ENCODE assay signal across 18 cellular contexts in the genomic region with DNA sequence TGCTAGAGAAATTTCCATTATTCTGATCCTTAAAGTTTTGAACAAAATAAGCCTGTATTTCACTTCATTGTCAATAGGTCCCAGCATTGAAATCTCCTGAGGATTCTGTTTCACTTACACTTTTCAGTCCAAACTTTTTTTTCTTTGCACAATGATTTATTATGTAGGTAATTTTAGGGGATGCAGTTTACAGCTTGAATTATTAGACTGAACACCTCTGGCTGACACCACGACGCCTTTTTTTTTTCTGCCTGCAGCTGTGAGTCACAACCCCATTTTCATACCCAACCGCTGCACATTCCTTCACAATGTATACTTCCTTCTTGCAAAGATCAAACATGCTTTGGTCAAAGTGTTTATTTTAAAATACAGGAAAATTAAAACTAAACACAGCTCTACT. TPM values are rescaled to one million over a fixed set of nuclear protein-coding genes. Genes with fewer than 3 reads are reported as not detected.
DNase-seq lines count a peak whose midpoint lies in the region; ATAC-seq, FAIRE-seq and TF ChIP-seq lines count a peak whose summit lies in the region.
"Had no signal": no experiment of that assay in that cellular context is flagged by ENCODE, and none has a peak within 500 bp of the region (broad histone marks: within the 10 kb centered on the region; RNA-seq: fewer than 3 reads in every experiment).

No MANE protein-coding gene starts in this region.

- no peak overlapping the region for H4K91ac ChIP-seq in neuronal stem cell (ENCODE audit: low read depth, low read length, poor library complexity)

- H3K79me2 ChIP-seq in astrocyte (ENCODE audit: insufficient read depth, low read length), result peaks cover 2% of the 10 kb centered on the region

- H3K14ac ChIP-seq in neuronal stem cell (ENCODE audit: low read length), result no peak overlapping the region

- peaks cover 58% of the 10 kb centered on the region for H3K27me3 ChIP-seq in astrocyte (ENCODE audit: insufficient read depth, low read length)
- peaks cover 17 to 78% (median 44%) of the 10 kb centered on the region in 3 experiments for H3K27me3 ChIP-seq in neuronal stem cell (ENCODE audit: control insufficient read depth in 3 of 3, insufficient read depth in 3 of 3, low read depth in 1 of 3, low read length in 3 of 3)

- H3K27ac Mint-ChIP-seq in T-helper 2 cell treated with Interferon-gamma antibody and Interleukin-4, amounts not matched to agents 5 μg/mL and 100 μg/mL, for 36 hours, result peak overlapping the region; percentile 15
- H3K27ac Mint-ChIP-seq in astrocyte (ENCODE audit: unreplicated experiment), result no peak overlapping the region
- H3K27ac Mint-ChIP-seq: activated CD8-positive, alpha-beta memory T cell treated with anti-CD3 and anti-CD28 coated beads, Interleukin-2, amount 10 ng/mL, durations not matched to agents 7 days and 5 days had no signal

- H4K20me1 ChIP-seq in astrocyte (ENCODE audit: insufficient read depth, low read length), result no peaks in the 10 kb centered on the region

- H3K4me1 Mint-ChIP-seq in T-helper 2 cell treated with Interferon-gamma antibody and Interleukin-4, amounts not matched to agents 5 μg/mL and 100 μg/mL, for 36 hours (ENCODE audit: low read depth), result peaks cover 6% of the 10 kb centered on the region
- peaks cover 9% of the 10 kb centered on the region for H3K4me1 Mint-ChIP-seq in astrocyte (ENCODE audit: low read depth, unreplicated experiment)

- FAIRE-seq in astrocyte (lab: Jason Lieb, UNC), result no peak

- no peak for DNase-seq in T-helper 2 cell treated with Interferon-gamma antibody and Interleukin-4, amounts not matched to agents 5 μg/mL and 100 μg/mL, for 36 hours (ENCODE audit: low spot score)
- DNase-seq in T-helper 2 cell (no peak), NAMALWA (ENCODE audit: low spot score) (peak; percentile 30), astrocyte (ENCODE audit: low read depth) (no peak), neuronal stem cell (ENCODE audit: low spot score) (peak; percentile 21), NCI-H526 treated with DMSO at 0.1 percent for 48 hours (lab: John Stamatoyannopoulos, UW) (no peak)
- DNase-seq: activated CD8-positive, alpha-beta memory T cell treated with anti-CD3 and anti-CD28 coated beads, Interleukin-2, amount 10 ng/mL, durations not matched to agents 7 days and 5 days; activated naive CD4-positive, alpha-beta T cell treated with anti-CD3 and anti-CD28 coated beads, Interleukin-2, amount 10 ng/mL, durations not matched to agents 7 days and 5 days; Caco-2; mucosa of descending colon; NCI-H1105 treated with DMSO at 0.1 percent for 48 hours; NCI-H524 had no signal

- ATAC-seq in GM18870 (IDR thresholded peaks at IDR 0.05; ENCODE audit: unreplicated experiment) (no peak), GM18868 (IDR thresholded peaks at IDR 0.05; ENCODE audit: unreplicated experiment) (no peak)
- ATAC-seq: activated CD8-positive, alpha-beta memory T cell treated with anti-CD3 and anti-CD28 coated beads, Interleukin-2, amount 10 ng/mL, durations not matched to agents 7 days and 5 days; mucosa of descending colon had no signal

- H3K4ac ChIP-seq in neuronal stem cell (ENCODE audit: low read length), result no peak overlapping the region

- H3K9me3 ChIP-seq in astrocyte (ENCODE audit: insufficient read depth, low read depth, low read length) (no peaks in the 10 kb centered on the region), neuronal stem cell (replicated peaks in 1 of 2; ENCODE audit: control insufficient read depth in 2 of 2, insufficient read depth in 1 of 2, low read depth in 1 of 2, low read length in 2 of 2) (peaks cover 0 to 3% of the 10 kb centered on the region in 2 donors)
- H3K9me3 ChIP-seq: mucosa of descending colon had no signal

- H2BK5ac ChIP-seq in neuronal stem cell (ENCODE audit: low read length), result no peak overlapping the region

- H3K4me3 ChIP-seq in astrocyte (ENCODE audit: insufficient read depth, low read depth, low read length) (no peak overlapping the region), neuronal stem cell (ENCODE audit: low read length in 2 of 2) (no peak overlapping the region)
- H3K4me3 ChIP-seq: mucosa of descending colon had no signal

- H3K18ac ChIP-seq in neuronal stem cell (ENCODE audit: low read length), result no peak overlapping the region

- H2AFZ ChIP-seq in astrocyte (ENCODE audit: low read depth, low read length) (no peak overlapping the region), neuronal stem cell (ENCODE audit: low read length) (no peak overlapping the region)

- H2BK120ac ChIP-seq in neuronal stem cell (ENCODE audit: low read depth, low read length), result no peak overlapping the region

- H2BK12ac ChIP-seq in neuronal stem cell (ENCODE audit: low read length), result no peak overlapping the region

- H3K36me3 ChIP-seq in astrocyte (ENCODE audit: insufficient read depth, low read length) (no peaks in the 10 kb centered on the region), neuronal stem cell (replicated peaks in 1 of 2; ENCODE audit: control insufficient read depth in 2 of 2, insufficient read depth in 2 of 2, low read length in 2 of 2) (peaks cover 0 to 17% of the 10 kb centered on the region in 2 donors)

- no peak overlapping the region for H2AK5ac ChIP-seq in neuronal stem cell (ENCODE audit: low read depth, low read length)

- H3K4me1 ChIP-seq in astrocyte (ENCODE audit: insufficient read depth, low read length) (no peaks in the 10 kb centered on the region), neuronal stem cell (ENCODE audit: control insufficient read depth in 2 of 2, insufficient read depth in 1 of 2, low read depth in 1 of 2, low read length in 2 of 2) (peaks cover 24 to 46% of the 10 kb centered on the region in 2 donors)
- H3K4me1 ChIP-seq: Caco-2 had no signal

- peaks cover 87% of the 10 kb centered on the region for H3K27me3 Mint-ChIP-seq in T-helper 2 cell treated with Interferon-gamma antibody and Interleukin-4, amounts not matched to agents 5 μg/mL and 100 μg/mL, for 36 hours (ENCODE audit: low read depth)
- peaks cover 83% of the 10 kb centered on the region for H3K27me3 Mint-ChIP-seq in astrocyte (ENCODE audit: low read depth, unreplicated experiment)

- no peaks in the 10 kb centered on the region for H3K9me3 Mint-ChIP-seq in T-helper 2 cell treated with Interferon-gamma antibody and Interleukin-4, amounts not matched to agents 5 μg/mL and 100 μg/mL, for 36 hours
- H3K9me3 Mint-ChIP-seq in astrocyte (ENCODE audit: unreplicated experiment), result peaks cover 8% of the 10 kb centered on the region
- H3K9me3 Mint-ChIP-seq: central memory CD8-positive, alpha-beta T cell had no signal

- no peak overlapping the region for H3K23ac ChIP-seq in neuronal stem cell (ENCODE audit: low read depth, low read length, poor library complexity)

- H3K9ac ChIP-seq in astrocyte (ENCODE audit: low read length) (no peak overlapping the region), neuronal stem cell (ENCODE audit: low read depth, low read length, poor library complexity) (no peak overlapping the region)

- no peak overlapping the region for H2BK15ac ChIP-seq in neuronal stem cell (ENCODE audit: low read length)

- H3K79me1 ChIP-seq in neuronal stem cell (ENCODE audit: low read depth, low read length), result peaks cover 6% of the 10 kb centered on the region

- no peak overlapping the region for H4K8ac ChIP-seq in neuronal stem cell (ENCODE audit: low read depth, low read length)

- no peak for TF ChIP-seq CTCF in astrocyte (IDR thresholded peaks at IDR 0.05; ENCODE audit: insufficient read depth, low read depth, low read length)

- H3K4me2 ChIP-seq in astrocyte (ENCODE audit: low read length) (peak overlapping the region; percentile 7), neuronal stem cell (ENCODE audit: insufficient read depth, low read length, poor library complexity, severe bottlenecking) (no peak overlapping the region)

- no peak overlapping the region for H3K27ac ChIP-seq in astrocyte (ENCODE audit: low read depth, low read length)
- no peak overlapping the region for H3K27ac ChIP-seq in neuronal stem cell (replicated peaks; ENCODE audit: low read length)
- H3K27ac ChIP-seq: epithelial cell of prostate had no signal

- H3K36me3 Mint-ChIP-seq in T-helper 2 cell treated with Interferon-gamma antibody and Interleukin-4, amounts not matched to agents 5 μg/mL and 100 μg/mL, for 36 hours (ENCODE audit: low read depth), result no peaks in the 10 kb centered on the region
- H3K36me3 Mint-ChIP-seq in astrocyte (ENCODE audit: low read depth, unreplicated experiment), result no peaks in the 10 kb centered on the region

- no CpG with 5 or more reads among the region's 3 CpGs for WGBS in neuronal stem cell (ENCODE audit: extremely low coverage in 2 of 2, insufficient read length in 2 of 2, insufficient replicate concordance in 1 of 2), 2 donors

- no peak overlapping the region for H3K4me3 Mint-ChIP-seq in T-helper 2 cell treated with Interferon-gamma antibody and Interleukin-4, amounts not matched to agents 5 μg/mL and 100 μg/mL, for 36 hours
- H3K4me3 Mint-ChIP-seq in astrocyte (ENCODE audit: unreplicated experiment), result no peak overlapping the region
- H3K4me3 Mint-ChIP-seq: activated CD8-positive, alpha-beta memory T cell treated with anti-CD3 and anti-CD28 coated beads, Interleukin-2, amount 10 ng/mL, durations not matched to agents 7 days and 5 days; central memory CD8-positive, alpha-beta T cell had no signal

RNA-seq across cellular contexts. Expression of a gene that starts 11.3 kb away (rescaled TPM):
- total RNA-seq in astrocyte, result 0.60 and 1.8 TPM in 2 replicates
- 120 TPM for polyA plus RNA-seq in neuronal stem cell (2013, experiment 1 of 2)
- 122 TPM for polyA plus RNA-seq in neuronal stem cell (2013, experiment 2 of 2)
- total RNA-seq: kidney epithelial cell, pulmonary artery endothelial cell had no signal

RNA-seq across cellular contexts. Expression of a gene that starts 21.3 kb away (rescaled TPM):
- 0.17 and 0.27 TPM in 2 replicates for total RNA-seq in astrocyte
- 18.1 TPM for polyA plus RNA-seq in neuronal stem cell (2013, experiment 1 of 2)
- 18.3 TPM for polyA plus RNA-seq in neuronal stem cell (2013, experiment 2 of 2)
- total RNA-seq: activated CD8-positive, alpha-beta memory T cell treated with anti-CD3 and anti-CD28 coated beads, Interleukin-2, amount 10 ng/mL, durations not matched to agents 7 days and 5 days; kidney epithelial cell; mucosa of descending colon; pulmonary artery endothelial cell had no signal

Comparison
In these comparisons a context has a peak if more than half of its experiments do, and no peak if none do; other contexts are left out.
1. DNase-seq: peak in NAMALWA (single experiment) and neuronal stem cell (single experiment); none in T-helper 2 cell treated with Interferon-gamma antibody and Interleukin-4, amounts not matched to agents 5 μg/mL and 100 μg/mL, for 36 hours (single experiment), T-helper 2 cell (0 of 5), astrocyte (single experiment) and NCI-H526 treated with DMSO at 0.1 percent for 48 hours (single experiment).